ENCODE assay signal across 1 cellular context in genomic region chr2:43184339-43184895, GRCh38.
TF ChIP-seq lines count a peak whose summit lies in the region.

No MANE protein-coding gene starts in this region.

TF ChIP-seq in HCT116, 20 proteins besides CTCF, POLR2A, EP300 and RAD21:
- TF ChIP-seq REST (IDR thresholded peaks at IDR 0.05; ENCODE audit: low read depth) (no peak), POLR2AphosphoS5 (IDR thresholded peaks at IDR 0.05; ENCODE audit: low read depth, low read length) (peak; percentile 53; the same call in 1 of the 2 replicates)
